In the genomic region with DNA sequence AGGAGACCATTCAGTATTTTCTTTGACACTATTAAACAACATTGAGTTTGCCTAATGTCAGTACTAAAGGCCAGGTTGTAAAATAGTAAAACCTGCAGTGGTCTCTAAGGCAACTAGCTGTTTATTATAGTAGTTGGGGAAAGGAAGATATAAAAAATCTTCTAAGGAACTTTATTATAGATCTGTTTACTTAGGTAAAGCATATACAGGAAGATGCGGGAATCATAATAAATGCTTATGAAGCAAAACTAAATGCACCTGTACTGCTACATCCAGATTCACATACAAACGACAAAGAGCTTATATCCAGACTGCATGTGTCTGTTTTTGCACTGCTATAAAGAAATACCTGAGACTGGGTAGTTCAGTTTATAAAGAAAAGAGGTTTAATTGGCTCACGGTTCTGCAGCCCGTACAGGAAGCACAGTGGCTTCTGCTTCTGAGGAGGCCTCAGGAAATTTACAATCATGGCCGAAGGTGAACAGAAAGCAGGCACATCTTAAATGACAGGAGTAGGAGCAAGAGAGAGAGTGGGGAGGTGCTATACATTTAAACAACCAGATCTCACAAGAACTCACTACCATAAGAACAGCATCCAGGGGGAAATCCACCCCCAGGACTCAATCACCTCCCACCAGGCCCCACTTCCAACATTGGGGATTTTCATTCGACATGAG, we compare ENCODE assay signal across 19 cellular contexts. TPM values are rescaled to one million over a fixed set of nuclear protein-coding genes. Genes with fewer than 3 reads are reported as not detected.
DNase-seq lines count a peak whose midpoint lies in the region; ATAC-seq, FAIRE-seq and TF ChIP-seq lines count a peak whose summit lies in the region.
"Had no signal": no experiment of that assay in that cellular context is flagged by ENCODE, and none has a peak within 500 bp of the region (broad histone marks: within the 10 kb centered on the region; RNA-seq: fewer than 3 reads in every experiment).

No MANE protein-coding gene starts in this region.

- peak overlapping the region; percentile 50 for H3K27ac Mint-ChIP-seq in activated CD4-positive, alpha-beta T cell treated with anti-CD3 and anti-CD28 coated beads, Interleukin-2, amount 10 ng/mL, durations not matched to agents 24 days and 14 days
- H3K27ac Mint-ChIP-seq in activated T-helper 2 cell treated with anti-CD3 and anti-CD28 coated beads, Interferon-gamma antibody, Interleukin-2, Interleukin-4, amounts not matched to agents 10 μg/mL and 5 μg/mL and 100 μg/mL, durations not matched to agents 14 hours and 24 hours and 36 hours = peak overlapping the region; percentile 17
- H3K27ac Mint-ChIP-seq in naive B cell = peak overlapping the region in 4 of 6 donors; percentile 36 to 82 (median 62)
- H3K27ac Mint-ChIP-seq: activated B cell treated with CpG ODN at 0.5 μM for 24 hours had no signal

- H3K4me3 Mint-ChIP-seq in activated CD4-positive, alpha-beta T cell treated with anti-CD3 and anti-CD28 coated beads, Interleukin-2, amount 10 ng/mL, durations not matched to agents 24 days and 14 days = peak overlapping the region; percentile 11
- no peak overlapping the region for H3K4me3 Mint-ChIP-seq in activated T-helper 2 cell treated with anti-CD3 and anti-CD28 coated beads, Interferon-gamma antibody, Interleukin-2, Interleukin-4, amounts not matched to agents 10 μg/mL and 5 μg/mL and 100 μg/mL, durations not matched to agents 14 hours and 24 hours and 36 hours (ENCODE audit: low read depth)
- peak overlapping the region in 2 of 8 donors; percentile 5 to 37 for H3K4me3 Mint-ChIP-seq in naive B cell
- H3K4me3 Mint-ChIP-seq: activated B cell treated with CpG ODN at 0.5 μM for 24 hours had no signal

- peaks cover 59% of the 10 kb centered on the region for H3K36me3 Mint-ChIP-seq in activated CD4-positive, alpha-beta T cell treated with anti-CD3 and anti-CD28 coated beads, Interleukin-2, amount 10 ng/mL, durations not matched to agents 24 days and 14 days (ENCODE audit: low read depth)
- H3K36me3 Mint-ChIP-seq in activated T-helper 2 cell treated with anti-CD3 and anti-CD28 coated beads, Interferon-gamma antibody, Interleukin-2, Interleukin-4, amounts not matched to agents 10 μg/mL and 5 μg/mL and 100 μg/mL, durations not matched to agents 14 hours and 24 hours and 36 hours (ENCODE audit: low read depth) = peaks cover 67% of the 10 kb centered on the region
- H3K36me3 Mint-ChIP-seq in naive B cell = peaks cover 0 to 4% of the 10 kb centered on the region in 2 donors

- FAIRE-seq in GM18507 (lab: Jason Lieb, UNC) = peak; percentile 39
- FAIRE-seq: keratinocyte had no signal

- H3K4me1 Mint-ChIP-seq in activated CD4-positive, alpha-beta T cell treated with anti-CD3 and anti-CD28 coated beads, Interleukin-2, amount 10 ng/mL, durations not matched to agents 24 days and 14 days = peaks cover 51% of the 10 kb centered on the region
- peaks cover 42% of the 10 kb centered on the region for H3K4me1 Mint-ChIP-seq in activated T-helper 2 cell treated with anti-CD3 and anti-CD28 coated beads, Interferon-gamma antibody, Interleukin-2, Interleukin-4, amounts not matched to agents 10 μg/mL and 5 μg/mL and 100 μg/mL, durations not matched to agents 14 hours and 24 hours and 36 hours (ENCODE audit: low read depth)
- peaks cover 52 to 60% (median 53%) of the 10 kb centered on the region in 3 donors for H3K4me1 Mint-ChIP-seq in naive B cell

- H3K9me3 Mint-ChIP-seq in activated CD4-positive, alpha-beta T cell treated with anti-CD3 and anti-CD28 coated beads, Interleukin-2, amount 10 ng/mL, durations not matched to agents 24 days and 14 days = peaks cover 4% of the 10 kb centered on the region
- H3K9me3 Mint-ChIP-seq in activated T-helper 2 cell treated with anti-CD3 and anti-CD28 coated beads, Interferon-gamma antibody, Interleukin-2, Interleukin-4, amounts not matched to agents 10 μg/mL and 5 μg/mL and 100 μg/mL, durations not matched to agents 14 hours and 24 hours and 36 hours = no peaks in the 10 kb centered on the region
- H3K9me3 Mint-ChIP-seq in naive B cell = no peaks in the 10 kb centered on the region
- H3K9me3 Mint-ChIP-seq: activated B cell treated with CpG ODN at 0.5 μM for 24 hours had no signal

- no peaks in the 10 kb centered on the region for H3K27me3 Mint-ChIP-seq in activated CD4-positive, alpha-beta T cell treated with anti-CD3 and anti-CD28 coated beads, Interleukin-2, amount 10 ng/mL, durations not matched to agents 24 days and 14 days
- no peaks in the 10 kb centered on the region for H3K27me3 Mint-ChIP-seq in activated T-helper 2 cell treated with anti-CD3 and anti-CD28 coated beads, Interferon-gamma antibody, Interleukin-2, Interleukin-4, amounts not matched to agents 10 μg/mL and 5 μg/mL and 100 μg/mL, durations not matched to agents 14 hours and 24 hours and 36 hours (ENCODE audit: low read depth)
- no peaks in the 10 kb centered on the region for H3K27me3 Mint-ChIP-seq in naive B cell
- H3K27me3 Mint-ChIP-seq: activated B cell treated with CpG ODN at 0.5 μM for 24 hours had no signal

- no peak for DNase-seq in activated CD4-positive, alpha-beta T cell treated with anti-CD3 and anti-CD28 coated beads, Interleukin-2, amount 10 ng/mL, durations not matched to agents 24 days and 14 days
- no peak for DNase-seq in activated CD4-positive, alpha-beta T cell treated with anti-CD3 and anti-CD28 coated beads, Interleukin-2, amount 50 U/mL, for 4 hours
- DNase-seq in GM18507 (ENCODE audit: extremely low spot score, insufficient read length, low read depth) = no peak
- no peak for DNase-seq in activated T-helper 2 cell treated with anti-CD3 and anti-CD28 coated beads, Interferon-gamma antibody, Interleukin-2, Interleukin-4, amounts not matched to agents 10 μg/mL and 5 μg/mL and 100 μg/mL, durations not matched to agents 14 hours and 24 hours and 36 hours (ENCODE audit: low spot score)
- no peak for DNase-seq in naive B cell
- no peak for DNase-seq in DMS153 (lab: John Stamatoyannopoulos, UW)
- no peak for DNase-seq in omental fat pad (ENCODE audit: low spot score)
- DNase-seq in posterior vena cava (ENCODE audit: low spot score) = no peak
- DNase-seq: activated B cell treated with CpG ODN at 0.5 μM for 24 hours; activated CD8-positive, alpha-beta memory T cell treated with anti-CD3 and anti-CD28 coated beads, Interleukin-2, amount 50 U/mL, for 4 hours; BE2C; erythroblast; foreskin melanocyte; hypothalamus; PC-9; SIG-M5; stimulated activated CD4-positive, alpha-beta T cell treated with anti-CD3 and anti-CD28 coated beads, Interleukin-2, amount 100 ng/mL, for 48 hours; uterus had no signal

- TF ChIP-seq CTCF in omental fat pad (IDR thresholded peaks at IDR 0.05) = no peak

- intact Hi-C loops in activated CD4-positive, alpha-beta T cell treated with anti-CD3 and anti-CD28 coated beads, Interleukin-2, amount 10 ng/mL, durations not matched to agents 24 days and 14 days (cut with micrococcal nuclease) = loop anchor here (2.0 kb wide), 1 partner anchor 13 kb away; no protein-coding TSS in a partner anchor
- intact Hi-C loops in activated T-helper 2 cell treated with anti-CD3 and anti-CD28 coated beads, Interferon-gamma antibody, Interleukin-2, Interleukin-4, amounts not matched to agents 10 μg/mL and 5 μg/mL and 100 μg/mL, durations not matched to agents 14 hours and 24 hours and 36 hours (cut with micrococcal nuclease) = no loop called here
- intact Hi-C loops in posterior vena cava (cut with DNase I) = no loop called here

- ATAC-seq in naive B cell (ENCODE audit: low read depth in 2 of 2) (no peak), omental fat pad (ENCODE audit: low FRiP score) (no peak)

RNA-seq across cellular contexts. Expression of a gene that starts 8.7 kb away (rescaled TPM):
- total RNA-seq in activated CD4-positive, alpha-beta T cell treated with anti-CD3 and anti-CD28 coated beads, Interleukin-2, amount 10 ng/mL, durations not matched to agents 24 days and 14 days = 12.5 and 13.7 TPM in 2 replicates
- total RNA-seq in activated T-helper 2 cell treated with anti-CD3 and anti-CD28 coated beads, Interferon-gamma antibody, Interleukin-2, Interleukin-4, amounts not matched to agents 10 μg/mL and 5 μg/mL and 100 μg/mL, durations not matched to agents 14 hours and 24 hours and 36 hours = 11.2 and 13.0 TPM in 2 replicates
- polyA plus RNA-seq in naive B cell (ENCODE audit: low read depth in 6 of 6) = 10 to 100 TPM in 4 of 6 donors, 1 to 10 TPM in 2; 8.0 to 16.3 (median 15.0) TPM
- total RNA-seq in omental fat pad (10 to 100 TPM; 10.4 to 17.2 (median 15.2) TPM), posterior vena cava (10 to 100 TPM; 10.1 to 12.1 TPM)

RNA-seq across cellular contexts. Expression of a gene that starts 26.9 kb away (rescaled TPM):
- total RNA-seq in activated CD4-positive, alpha-beta T cell treated with anti-CD3 and anti-CD28 coated beads, Interleukin-2, amount 10 ng/mL, durations not matched to agents 24 days and 14 days = 45.0 and 48.0 TPM in 2 replicates
- total RNA-seq in activated T-helper 2 cell treated with anti-CD3 and anti-CD28 coated beads, Interferon-gamma antibody, Interleukin-2, Interleukin-4, amounts not matched to agents 10 μg/mL and 5 μg/mL and 100 μg/mL, durations not matched to agents 14 hours and 24 hours and 36 hours = 40.6 and 41.9 TPM in 2 replicates
- 100 to 1,000 TPM in 3 of 6 donors, 10 to 100 TPM in 3; 82.9 to 124 (median 98.4) TPM for polyA plus RNA-seq in naive B cell (ENCODE audit: low read depth in 6 of 6)
- total RNA-seq in omental fat pad (10 to 100 TPM; 36.6 to 53.8 (median 48.1) TPM), posterior vena cava (10 to 100 TPM; 27.9 to 30.0 TPM)
